Comparison of ENCODE assay signal across 33 cellular contexts in genomic region chr3:168512802-168513201, GRCh38.
"Had no signal": no experiment of that assay in that cellular context is flagged by ENCODE, and none has a peak within 500 bp of the region (broad histone marks: within the 10 kb centered on the region; RNA-seq: fewer than 3 reads in every experiment).

No MANE protein-coding gene starts in this region.

- H3K27me3 ChIP-seq: ascending aorta, neutrophil, ovary, thyroid gland, upper lobe of right lung had no signal

- H3K27me3 Mint-ChIP-seq: activated naive CD8-positive, alpha-beta T cell treated with anti-CD3 and anti-CD28 coated beads for 36 hours; effector memory CD8-positive, alpha-beta T cell; progenitor cell of endocrine pancreas; stimulated activated memory B cell treated with anti-CD40 and anti-IgM and Interleukin-4, amounts not matched to agents 10 μg/mL and 1 μg/mL and 100 μg/mL, for 72 hours; stimulated activated naive CD8-positive, alpha-beta T cell treated with anti-CD3 and anti-CD28 coated beads, Interleukin-15, amount 100 ng/mL, for 72 hours had no signal

- H3K27ac ChIP-seq: ascending aorta, heart left ventricle, left ventricle myocardium inferior, neutrophil, ovary, skin epidermis, thyroid gland, upper lobe of right lung had no signal

- H3K4me1 Mint-ChIP-seq: activated naive CD8-positive, alpha-beta T cell treated with anti-CD3 and anti-CD28 coated beads for 36 hours; nephron; stimulated activated memory B cell treated with anti-CD40 and anti-IgM and Interleukin-4, amounts not matched to agents 10 μg/mL and 1 μg/mL and 100 μg/mL, for 72 hours; stimulated activated naive CD8-positive, alpha-beta T cell treated with anti-CD3 and anti-CD28 coated beads, Interleukin-15, amount 100 ng/mL, for 72 hours had no signal

- H3K36me3 ChIP-seq: ascending aorta, heart left ventricle, left ventricle myocardium inferior, neutrophil, ovary, thyroid gland, upper lobe of right lung had no signal

- H3K4me1 ChIP-seq: ascending aorta, heart left ventricle, left ventricle myocardium inferior, thyroid gland, upper lobe of right lung had no signal

- H3K9me3 ChIP-seq: ascending aorta, heart left ventricle, left ventricle myocardium inferior, neutrophil, ovary, thyroid gland, upper lobe of right lung had no signal

- H3K9me3 Mint-ChIP-seq: activated naive CD4-positive, alpha-beta T cell treated with anti-CD3 and anti-CD28 coated beads for 36 hours; activated naive CD8-positive, alpha-beta T cell treated with anti-CD3 and anti-CD28 coated beads for 36 hours; activated T-helper 1 cell treated with anti-CD3 and anti-CD28 coated beads, Interleukin-12 subunit alpha, Interleukin-12 subunit beta, Interleukin-2, Interleukin-4 antibody, amounts not matched to agents 30 ng/mL and 10 ng/mL and 1 ng/mL, durations not matched to agents 14 hours and 24 hours and 36 hours; nephron; stimulated activated memory B cell treated with anti-CD40 and anti-IgM and Interleukin-4, amounts not matched to agents 10 μg/mL and 1 μg/mL and 100 μg/mL, for 72 hours; stimulated activated naive CD8-positive, alpha-beta T cell treated with anti-CD3 and anti-CD28 coated beads, Interleukin-15, amount 100 ng/mL, for 72 hours; T-helper 2 cell treated with Interferon-gamma antibody and Interleukin-4, amounts not matched to agents 5 μg/mL and 100 μg/mL, for 36 hours had no signal

- H3K36me3 Mint-ChIP-seq: activated naive CD8-positive, alpha-beta T cell treated with anti-CD3 and anti-CD28 coated beads for 36 hours; stimulated activated memory B cell treated with anti-CD40 and anti-IgM and Interleukin-4, amounts not matched to agents 10 μg/mL and 1 μg/mL and 100 μg/mL, for 72 hours had no signal

- ATAC-seq: effector memory CD8-positive, alpha-beta T cell; heart left ventricle; sciatic nerve; stimulated activated memory B cell treated with anti-CD40 and anti-IgM and Interleukin-4, amounts not matched to agents 10 μg/mL and 1 μg/mL and 100 μg/mL, for 72 hours; stimulated activated naive CD8-positive, alpha-beta T cell treated with anti-CD3 and anti-CD28 coated beads, Interleukin-15, amount 100 ng/mL, for 72 hours; upper lobe of right lung had no signal

- H3K4me3 ChIP-seq: ascending aorta, heart left ventricle, left ventricle myocardium inferior, lung, ovary, skin epidermis, thyroid gland, upper lobe of right lung had no signal

- H3K4me3 Mint-ChIP-seq: activated naive CD4-positive, alpha-beta T cell treated with anti-CD3 and anti-CD28 coated beads for 36 hours; activated naive CD8-positive, alpha-beta T cell treated with anti-CD3 and anti-CD28 coated beads for 36 hours; activated T-helper 1 cell treated with anti-CD3 and anti-CD28 coated beads, Interleukin-12 subunit alpha, Interleukin-12 subunit beta, Interleukin-2, Interleukin-4 antibody, amounts not matched to agents 30 ng/mL and 10 ng/mL and 1 ng/mL, durations not matched to agents 14 hours and 24 hours and 36 hours; effector memory CD8-positive, alpha-beta T cell; nephron; stimulated activated memory B cell treated with anti-CD40 and anti-IgM and Interleukin-4, amounts not matched to agents 10 μg/mL and 1 μg/mL and 100 μg/mL, for 72 hours; stimulated activated naive CD8-positive, alpha-beta T cell treated with anti-CD3 and anti-CD28 coated beads, Interleukin-15, amount 100 ng/mL, for 72 hours; T-helper 2 cell treated with Interferon-gamma antibody and Interleukin-4, amounts not matched to agents 5 μg/mL and 100 μg/mL, for 36 hours had no signal

- FAIRE-seq: endothelial cell of umbilical vein had no signal

- H3K27ac Mint-ChIP-seq: activated naive CD4-positive, alpha-beta T cell treated with anti-CD3 and anti-CD28 coated beads for 36 hours; activated naive CD8-positive, alpha-beta T cell treated with anti-CD3 and anti-CD28 coated beads for 36 hours; activated T-helper 1 cell treated with anti-CD3 and anti-CD28 coated beads, Interleukin-12 subunit alpha, Interleukin-12 subunit beta, Interleukin-2, Interleukin-4 antibody, amounts not matched to agents 30 ng/mL and 10 ng/mL and 1 ng/mL, durations not matched to agents 14 hours and 24 hours and 36 hours; effector memory CD8-positive, alpha-beta T cell; nephron; progenitor cell of endocrine pancreas; stimulated activated memory B cell treated with anti-CD40 and anti-IgM and Interleukin-4, amounts not matched to agents 10 μg/mL and 1 μg/mL and 100 μg/mL, for 72 hours; stimulated activated naive CD8-positive, alpha-beta T cell treated with anti-CD3 and anti-CD28 coated beads, Interleukin-15, amount 100 ng/mL, for 72 hours; T-helper 2 cell treated with Interferon-gamma antibody and Interleukin-4, amounts not matched to agents 5 μg/mL and 100 μg/mL, for 36 hours had no signal

- DNase-seq: activated CD4-positive, alpha-beta T cell treated with anti-CD3 and anti-CD28 coated beads for 48 hours; activated CD4-positive, alpha-beta T cell treated with anti-CD3 and anti-CD28 coated beads, Interleukin-2, amount 50 U/mL, for 48 hours; activated CD4-positive, CD25-positive, alpha-beta regulatory T cell; activated CD8-positive, alpha-beta memory T cell treated with anti-CD3 and anti-CD28 coated beads for 24 hours; activated effector memory CD4-positive, alpha-beta T cell treated with anti-CD3 and anti-CD28 coated beads, Interleukin-2, amount 50 U/mL, for 16 hours; activated naive CD4-positive, alpha-beta T cell treated with anti-CD3 and anti-CD28 coated beads for 36 hours; activated naive CD8-positive, alpha-beta T cell treated with anti-CD3 and anti-CD28 coated beads for 36 hours; caudate nucleus; cortex of kidney; effector memory CD8-positive, alpha-beta T cell; heart left ventricle; hypothalamus; islet precursor cell; left ventricle myocardium inferior; ovary; retina; stimulated activated CD4-positive, alpha-beta T cell treated with anti-CD3 and anti-CD28 coated beads, Interleukin-4, amount 100 ng/mL, for 24 hours; stimulated activated naive CD8-positive, alpha-beta T cell treated with anti-CD3 and anti-CD28 coated beads, Interleukin-15, amount 100 ng/mL, for 72 hours; substantia nigra; T-helper 1 cell; thyroid gland; upper lobe of right lung had no signal
